Comparison of ENCODE assay signal across 20 cellular contexts in the genomic region with DNA sequence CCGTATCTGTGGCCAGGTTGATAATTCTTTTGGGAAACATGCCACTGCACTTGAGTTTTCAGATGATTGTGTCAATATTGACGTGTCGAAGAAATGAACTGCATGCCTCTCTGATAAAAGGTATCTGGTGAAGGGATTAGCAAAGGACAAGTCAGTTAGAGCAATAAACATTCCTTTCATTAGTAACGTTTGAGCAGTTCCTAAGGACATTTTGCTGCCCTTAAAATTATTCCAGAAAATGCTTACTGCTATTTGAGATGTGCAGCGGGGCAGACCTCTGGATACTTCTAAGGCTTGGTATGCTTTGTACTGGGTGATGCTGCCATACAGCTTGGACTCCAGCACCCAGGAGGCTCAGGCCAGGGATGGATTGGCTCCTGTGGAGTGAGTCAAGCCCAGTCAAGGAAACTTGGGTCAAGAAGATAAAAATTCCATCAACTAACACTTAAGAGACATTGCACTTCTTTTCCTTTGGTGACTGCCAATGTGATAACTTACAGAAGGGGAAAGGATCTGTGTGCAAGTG.
DNase-seq lines count a peak whose midpoint lies in the region; ATAC-seq and TF ChIP-seq lines count a peak whose summit lies in the region.
"Had no signal": no experiment of that assay in that cellular context is flagged by ENCODE, and none has a peak within 500 bp of the region (broad histone marks: within the 10 kb centered on the region; RNA-seq: fewer than 3 reads in every experiment).

No MANE protein-coding gene starts in this region.

- DNase-seq in natural killer cell: no peak
- DNase-seq in natural killer cell treated with Interleukin-12 subunit alpha and Interleukin-12 subunit beta and Interleukin-15 and Interleukin-18, amount 100 ng/mL, for 72 hours (ENCODE audit: low spot score): no peak
- no peak for DNase-seq in Panc1 (ENCODE audit: low read depth, low spot score)
- peak; percentile 61 for DNase-seq in islet precursor cell
- no peak for DNase-seq in GM10266 (ENCODE audit: extremely low spot score)
- DNase-seq in activated naive CD8-positive, alpha-beta T cell treated with anti-CD3 and anti-CD28 coated beads, Interleukin-2, amount 50 U/mL, for 24 hours: no peak
- no peak for DNase-seq in vagina (ENCODE audit: extremely low spot score in 2 of 2)
- no peak for DNase-seq in HPDE6-E6E7 (ENCODE audit: extremely low spot score)
- DNase-seq: activated CD4-positive, alpha-beta memory T cell treated with anti-CD3 and anti-CD28 coated beads for 36 hours; activated naive CD8-positive, alpha-beta T cell treated with anti-CD3 and anti-CD28 coated beads for 36 hours; activated T-cell treated with anti-CD3 and anti-CD28 coated beads, Interleukin-2, amount 50 U/mL, for 4 hours; dorsolateral prefrontal cortex; right lobe of liver; stimulated activated CD4-positive, alpha-beta T cell treated with anti-CD3 and anti-CD28 coated beads, Interleukin-1b, Interleukin-23, amount 100 ng/mL, for 48 hours; stimulated activated naive CD8-positive, alpha-beta T cell treated with anti-CD3 and anti-CD28 coated beads, Interleukin-15, amount 100 ng/mL, for 72 hours had no signal

- H3K27me3 Mint-ChIP-seq in natural killer cell (ENCODE audit: low read depth in 2 of 2): no peaks in the 10 kb centered on the region
- no peaks in the 10 kb centered on the region for H3K27me3 Mint-ChIP-seq in natural killer cell treated with Interleukin-12 subunit alpha and Interleukin-12 subunit beta and Interleukin-15 and Interleukin-18, amount 100 ng/mL, for 72 hours
- no peaks in the 10 kb centered on the region for H3K27me3 Mint-ChIP-seq in activated naive CD8-positive, alpha-beta T cell treated with anti-CD3 and anti-CD28 coated beads, Interleukin-2, amount 50 U/mL, for 24 hours
- H3K27me3 Mint-ChIP-seq: activated naive CD8-positive, alpha-beta T cell treated with anti-CD3 and anti-CD28 coated beads for 36 hours had no signal

- H3K36me3 Mint-ChIP-seq in natural killer cell: no peaks in the 10 kb centered on the region
- H3K36me3 Mint-ChIP-seq in natural killer cell treated with Interleukin-12 subunit alpha and Interleukin-12 subunit beta and Interleukin-15 and Interleukin-18, amount 100 ng/mL, for 72 hours: no peaks in the 10 kb centered on the region
- no peaks in the 10 kb centered on the region for H3K36me3 Mint-ChIP-seq in activated naive CD8-positive, alpha-beta T cell treated with anti-CD3 and anti-CD28 coated beads, Interleukin-2, amount 50 U/mL, for 24 hours (ENCODE audit: low read depth)
- H3K36me3 Mint-ChIP-seq: activated CD4-positive, alpha-beta memory T cell treated with anti-CD3 and anti-CD28 coated beads for 36 hours; activated naive CD8-positive, alpha-beta T cell treated with anti-CD3 and anti-CD28 coated beads for 36 hours had no signal

- H3K4me3 ChIP-seq in Panc1 (ENCODE audit: low read depth in 2 of 2, low read length in 2 of 2): no peak overlapping the region
- no peak overlapping the region for H3K4me3 ChIP-seq in vagina
- H3K4me3 ChIP-seq: breast epithelium, dorsolateral prefrontal cortex, right lobe of liver had no signal

- in situ Hi-C loops in Panc1 (cut with HindIII; ENCODE audit: low pct_unique_long_range_greater_than_20kb, low sequenced_read_pairs): no loop called here

- H3K4me1 ChIP-seq in Panc1 (ENCODE audit: control insufficient read depth, insufficient read depth, low read length) (peaks cover 23% of the 10 kb centered on the region), vagina (no peaks in the 10 kb centered on the region)
- H3K4me1 ChIP-seq: breast epithelium had no signal

- intact Hi-C loops in natural killer cell (cut with micrococcal nuclease): no loop called here
- intact Hi-C loops in Panc1 (cut with micrococcal nuclease; ENCODE audit: unreplicated experiment): no loop called here
- intact Hi-C loops in vagina (cut with DNase I): no loop called here

- H3K9me3 Mint-ChIP-seq in natural killer cell: peaks cover 0 to 2% of the 10 kb centered on the region in 2 donors
- no peaks in the 10 kb centered on the region for H3K9me3 Mint-ChIP-seq in natural killer cell treated with Interleukin-12 subunit alpha and Interleukin-12 subunit beta and Interleukin-15 and Interleukin-18, amount 100 ng/mL, for 72 hours
- no peaks in the 10 kb centered on the region for H3K9me3 Mint-ChIP-seq in activated naive CD8-positive, alpha-beta T cell treated with anti-CD3 and anti-CD28 coated beads, Interleukin-2, amount 50 U/mL, for 24 hours
- H3K9me3 Mint-ChIP-seq: activated CD4-positive, alpha-beta memory T cell treated with anti-CD3 and anti-CD28 coated beads for 36 hours; activated naive CD8-positive, alpha-beta T cell treated with anti-CD3 and anti-CD28 coated beads for 36 hours; activated T-cell treated with anti-CD3 and anti-CD28 coated beads, Interleukin-2, amount 50 U/mL, for 4 hours; stimulated activated naive CD8-positive, alpha-beta T cell treated with anti-CD3 and anti-CD28 coated beads, Interleukin-15, amount 100 ng/mL, for 72 hours had no signal

- H3K4me1 Mint-ChIP-seq in natural killer cell: no peaks in the 10 kb centered on the region
- H3K4me1 Mint-ChIP-seq in natural killer cell treated with Interleukin-12 subunit alpha and Interleukin-12 subunit beta and Interleukin-15 and Interleukin-18, amount 100 ng/mL, for 72 hours (ENCODE audit: low read depth in 2 of 2): no peaks in the 10 kb centered on the region
- no peaks in the 10 kb centered on the region for H3K4me1 Mint-ChIP-seq in activated naive CD8-positive, alpha-beta T cell treated with anti-CD3 and anti-CD28 coated beads, Interleukin-2, amount 50 U/mL, for 24 hours
- H3K4me1 Mint-ChIP-seq: activated naive CD8-positive, alpha-beta T cell treated with anti-CD3 and anti-CD28 coated beads for 36 hours; stimulated activated naive CD8-positive, alpha-beta T cell treated with anti-CD3 and anti-CD28 coated beads, Interleukin-15, amount 100 ng/mL, for 72 hours had no signal

- H3K36me3 ChIP-seq in Panc1 (ENCODE audit: control insufficient read depth, insufficient read depth, low read length) (no peaks in the 10 kb centered on the region), vagina (no peaks in the 10 kb centered on the region)
- H3K36me3 ChIP-seq: breast epithelium, neutrophil, right lobe of liver had no signal

- peak overlapping the region; percentile 48; the same call in 1 of the 2 replicates for H3K27ac ChIP-seq in Panc1 (ENCODE audit: low read length)
- H3K27ac ChIP-seq in vagina: no peak overlapping the region
- H3K27ac ChIP-seq: breast epithelium, dorsolateral prefrontal cortex, neutrophil, right lobe of liver, RWPE1 had no signal

- peak overlapping the region in 1 of 2 donors; percentile 92 for H3K27ac Mint-ChIP-seq in natural killer cell
- H3K27ac Mint-ChIP-seq in natural killer cell treated with Interleukin-12 subunit alpha and Interleukin-12 subunit beta and Interleukin-15 and Interleukin-18, amount 100 ng/mL, for 72 hours: no peak overlapping the region
- H3K27ac Mint-ChIP-seq in activated naive CD8-positive, alpha-beta T cell treated with anti-CD3 and anti-CD28 coated beads, Interleukin-2, amount 50 U/mL, for 24 hours: no peak overlapping the region
- H3K27ac Mint-ChIP-seq: activated CD4-positive, alpha-beta memory T cell treated with anti-CD3 and anti-CD28 coated beads for 36 hours; activated naive CD8-positive, alpha-beta T cell treated with anti-CD3 and anti-CD28 coated beads for 36 hours; stimulated activated naive CD8-positive, alpha-beta T cell treated with anti-CD3 and anti-CD28 coated beads, Interleukin-15, amount 100 ng/mL, for 72 hours had no signal

- CTCF ChIA-PET in Panc1 (lab: Charles Lee): no interaction called here

- BruUV-seq in Panc1 (replicated peaks; lab: Mats Ljungman, UMichigan): no TSS peak

- TF ChIP-seq CTCF in natural killer cell (IDR thresholded peaks at IDR 0.05) (no peak), Panc1 (IDR thresholded peaks at IDR 0.05) (no peak), GM10266 (IDR thresholded peaks at IDR 0.05; ENCODE audit: control insufficient read depth, insufficient read depth, low read depth, missing control alignments) (no peak), vagina (IDR thresholded peaks at IDR 0.05) (no peak)

- POLR2A ChIA-PET in Panc1 (lab: Charles Lee): interaction anchor here (0.6 kb wide), 1 partner anchor 14 kb away, joined by 3 read pairs; no protein-coding TSS in a partner anchor

- H3K4me3 Mint-ChIP-seq in natural killer cell: peak overlapping the region; percentile 86
- H3K4me3 Mint-ChIP-seq in natural killer cell treated with Interleukin-12 subunit alpha and Interleukin-12 subunit beta and Interleukin-15 and Interleukin-18, amount 100 ng/mL, for 72 hours: no peak overlapping the region
- no peak overlapping the region for H3K4me3 Mint-ChIP-seq in activated naive CD8-positive, alpha-beta T cell treated with anti-CD3 and anti-CD28 coated beads, Interleukin-2, amount 50 U/mL, for 24 hours
- H3K4me3 Mint-ChIP-seq: activated CD4-positive, alpha-beta memory T cell treated with anti-CD3 and anti-CD28 coated beads for 36 hours; activated naive CD8-positive, alpha-beta T cell treated with anti-CD3 and anti-CD28 coated beads for 36 hours; activated T-cell treated with anti-CD3 and anti-CD28 coated beads, Interleukin-2, amount 50 U/mL, for 4 hours; stimulated activated naive CD8-positive, alpha-beta T cell treated with anti-CD3 and anti-CD28 coated beads, Interleukin-15, amount 100 ng/mL, for 72 hours had no signal

- H3K27me3 ChIP-seq in Panc1 (ENCODE audit: control insufficient read depth, insufficient read depth, low read length) (no peaks in the 10 kb centered on the region), vagina (no peaks in the 10 kb centered on the region)
- H3K27me3 ChIP-seq: breast epithelium, dorsolateral prefrontal cortex, neutrophil, right lobe of liver had no signal

- H3K9me3 ChIP-seq in Panc1 (ENCODE audit: control insufficient read depth, insufficient read depth, low read depth, low read length) (no peaks in the 10 kb centered on the region), vagina (no peaks in the 10 kb centered on the region)
- H3K9me3 ChIP-seq: breast epithelium, neutrophil, right lobe of liver had no signal

- TF ChIP-seq POLR2A in vagina (IDR thresholded peaks at IDR 0.05): no peak

- ATAC-seq in natural killer cell (peak in 1 of 3 donors; percentile 24), Panc1 (no peak)
- no peak for ATAC-seq in natural killer cell treated with Interleukin-12 subunit alpha and Interleukin-12 subunit beta and Interleukin-15 and Interleukin-18, amount 100 ng/mL, for 72 hours
- no peak for ATAC-seq in activated naive CD8-positive, alpha-beta T cell treated with anti-CD3 and anti-CD28 coated beads, Interleukin-2, amount 50 U/mL, for 24 hours
- ATAC-seq: activated T-cell treated with anti-CD3 and anti-CD28 coated beads, Interleukin-2, amount 50 U/mL, for 4 hours; esophagus mucosa; HCT116; stimulated activated naive CD8-positive, alpha-beta T cell treated with anti-CD3 and anti-CD28 coated beads, Interleukin-15, amount 100 ng/mL, for 72 hours had no signal
